Comparison of ENCODE assay signal across 14 cellular contexts in the genomic region with DNA sequence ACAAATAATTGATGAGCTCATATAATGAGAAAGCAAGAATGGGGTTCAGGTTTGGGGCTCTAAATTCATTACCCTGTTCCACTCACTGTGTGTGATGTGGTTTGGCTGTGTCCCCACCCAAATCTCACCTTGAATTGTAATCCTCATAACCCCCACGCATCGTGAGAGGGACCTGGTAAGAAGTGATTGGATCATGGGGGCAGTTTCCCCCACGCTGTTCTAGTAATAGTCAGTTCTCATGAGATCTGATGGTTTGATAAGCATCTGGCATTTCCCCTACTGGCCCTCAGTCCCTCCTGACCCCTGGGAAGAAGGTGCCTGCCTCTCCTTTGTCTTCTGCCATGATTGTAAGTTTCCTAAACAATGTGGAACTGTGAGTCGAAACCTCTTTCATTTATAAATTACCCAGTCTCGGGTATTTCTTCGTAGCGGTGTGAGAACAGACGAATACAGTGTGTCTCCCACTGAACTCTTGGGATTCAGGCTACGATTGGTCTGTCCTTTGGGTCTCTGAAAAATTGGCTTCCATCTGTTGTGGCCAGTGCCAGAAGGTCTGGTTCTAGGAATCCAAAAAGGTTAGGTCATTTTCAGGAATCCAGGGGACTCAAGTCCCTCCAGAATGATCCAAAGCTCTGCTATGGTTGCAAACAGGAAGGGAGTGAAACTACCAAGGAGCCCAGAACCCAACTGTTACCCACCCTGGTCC.
DNase-seq lines count a peak whose midpoint lies in the region; ATAC-seq and TF ChIP-seq lines count a peak whose summit lies in the region.
"Had no signal": no experiment of that assay in that cellular context is flagged by ENCODE, and none has a peak within 500 bp of the region (broad histone marks: within the 10 kb centered on the region; RNA-seq: fewer than 3 reads in every experiment).

No MANE protein-coding gene starts in this region.

- H3K36me3 Mint-ChIP-seq in mesothelial cell of epicardium = no peaks in the 10 kb centered on the region

- H3K27me3 Mint-ChIP-seq in mesothelial cell of epicardium (ENCODE audit: low read depth) = no peaks in the 10 kb centered on the region

- peak; percentile 43 for DNase-seq in stimulated activated naive CD4-positive, alpha-beta T cell treated with Interleukin-2 at 50 U/mL for 16 hours (lab: John Stamatoyannopoulos, UW)
- DNase-seq in stimulated activated naive CD4-positive, alpha-beta T cell (lab: John Stamatoyannopoulos, UW) = no peak
- peak; percentile 9 for DNase-seq in activated T-helper 9 cell treated with anti-CD3 and anti-CD28 coated beads, Interleukin-2, amount 50 U/mL, for 16 hours (ENCODE audit: low read depth)
- DNase-seq in mesothelial cell of epicardium (ENCODE audit: low spot score in 2 of 2, unreplicated experiment in 2 of 2) (no peak), DMS79 treated with DMSO at 0.1 percent for 48 hours (lab: John Stamatoyannopoulos, UW) (no peak), GM03348 (ENCODE audit: low spot score) (no peak), ecto neural progenitor cell (ENCODE audit: low spot score) (no peak)
- DNase-seq: NCI-H1436 treated with DMSO at 0.1 percent for 48 hours, NCI-H748 treated with DMSO at 0.1 percent for 48 hours, pancreas, stomach had no signal

- peaks cover 77% of the 10 kb centered on the region for H3K4me1 Mint-ChIP-seq in mesothelial cell of epicardium

- ATAC-seq in HG03442 (IDR thresholded peaks at IDR 0.05; ENCODE audit: unreplicated experiment) = no peak
- ATAC-seq: HepG2 had no signal

- H3K4me3 Mint-ChIP-seq in mesothelial cell of epicardium = no peak overlapping the region
- H3K4me3 Mint-ChIP-seq: CD14-positive monocyte had no signal

- H3K9me3 Mint-ChIP-seq in mesothelial cell of epicardium = no peaks in the 10 kb centered on the region

- peak overlapping the region; percentile 74 for H3K27ac Mint-ChIP-seq in mesothelial cell of epicardium
- H3K27ac Mint-ChIP-seq: CD14-positive monocyte had no signal

- TF ChIP-seq CTCF in mesothelial cell of epicardium (IDR thresholded peaks at IDR 0.05; ENCODE audit: unreplicated experiment) = no peak

Comparison
In these comparisons a context has a peak if more than half of its experiments do, and no peak if none do; other contexts are left out.
1. DNase-seq: peak in stimulated activated naive CD4-positive, alpha-beta T cell treated with Interleukin-2 at 50 U/mL for 16 hours (single experiment) and activated T-helper 9 cell treated with anti-CD3 and anti-CD28 coated beads, Interleukin-2, amount 50 U/mL, for 16 hours (single experiment); none in stimulated activated naive CD4-positive, alpha-beta T cell (0 of 6), mesothelial cell of epicardium (0 of 2), DMS79 treated with DMSO at 0.1 percent for 48 hours (single experiment), GM03348 (single experiment) and ecto neural progenitor cell (single experiment).